1 cellular context compared by ENCODE assay signal in genomic region chr20:37903317-37904007, GRCh38.
TF ChIP-seq lines count a peak whose summit lies in the region.

No MANE protein-coding gene starts in this region.

TF ChIP-seq in GM12878, 131 proteins besides CTCF, POLR2A, EP300 and RAD21 (continued from another document):
- no peak for TF ChIP-seq ZBTB11 (CRISPR knock-in tag; IDR thresholded peaks at IDR 0.05)
- TF ChIP-seq ASH2L (IDR thresholded peaks at IDR 0.05; ENCODE audit: borderline replicate concordance, low read depth): no peak
- TF ChIP-seq HCFC1 (IDR thresholded peaks at IDR 0.05; ENCODE audit: low read length): no peak
- no peak for TF ChIP-seq STAT3 (IDR thresholded peaks at IDR 0.05; ENCODE audit: low read depth, low read length)
- TF ChIP-seq REST (IDR thresholded peaks at IDR 0.05; ENCODE audit: low read depth, low read length): no peak
TF ChIP-seq in GM12878: peak in this region for 0.
